Comparison of ENCODE assay signal across 1 cellular context in the genomic region with DNA sequence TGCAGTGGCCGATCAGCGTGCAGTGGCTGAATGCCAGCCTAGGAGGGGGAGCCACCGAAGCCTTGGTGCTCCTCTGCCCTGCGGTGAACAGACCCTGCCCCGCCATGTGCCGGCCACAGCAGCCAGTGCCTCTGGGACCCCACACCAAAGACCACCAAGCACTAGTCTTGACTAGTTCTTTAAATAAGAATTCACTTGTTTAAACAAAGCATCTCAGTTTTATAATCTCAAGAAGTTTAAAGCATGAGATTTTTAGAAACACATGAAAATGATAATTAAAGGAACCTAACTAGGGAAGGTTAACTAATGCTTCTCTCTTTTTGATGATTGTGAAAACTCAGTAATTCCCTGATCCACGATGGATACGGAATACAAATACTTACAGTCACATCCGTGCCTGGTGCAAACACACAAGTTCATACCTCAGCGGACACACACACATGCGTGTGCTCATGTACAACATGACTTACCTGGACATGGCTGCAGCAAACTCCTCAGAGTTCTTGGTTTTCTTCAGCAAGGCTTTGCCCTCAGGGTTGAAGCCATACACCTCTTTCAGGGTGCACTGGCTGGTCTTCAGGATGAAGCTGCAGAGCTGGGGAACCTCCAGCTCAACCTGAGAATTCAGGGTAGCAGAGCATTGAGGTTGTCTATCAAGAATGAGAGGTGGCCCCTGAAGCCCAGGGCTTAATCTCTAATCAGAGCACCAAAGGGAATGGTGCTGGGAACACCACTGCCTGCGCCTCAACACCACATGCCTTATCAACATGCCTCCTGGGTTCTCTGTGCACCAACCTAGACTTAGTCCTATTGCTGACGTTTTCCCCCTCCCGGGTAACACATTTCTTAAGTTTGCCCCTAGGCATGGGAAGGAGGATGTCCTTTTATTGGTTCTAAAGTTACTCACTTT.
TF ChIP-seq lines count a peak whose summit lies in the region.

No MANE protein-coding gene starts in this region.

TF ChIP-seq in HepG2, 621 proteins besides CTCF, POLR2A, EP300 and RAD21 (continued from another document and continues in another):
- no peak for TF ChIP-seq SIN3B (IDR thresholded peaks at IDR 0.05; ENCODE audit: low read length)
- TF ChIP-seq ZNF317 (CRISPR knock-in tag; IDR thresholded peaks at IDR 0.05) = no peak
- no peak for TF ChIP-seq ZNF746 (CRISPR knock-in tag; IDR thresholded peaks at IDR 0.05)
- 0 out of 2 replicates have a peak, but pooled peaks have one; percentile 63 for TF ChIP-seq ZNF44 (CRISPR knock-in tag; IDR thresholded peaks at IDR 0.05)
- TF ChIP-seq HNF4A (CRISPR knock-in tag; IDR thresholded peaks at IDR 0.05) = no peak
- TF ChIP-seq, protein P1, sequence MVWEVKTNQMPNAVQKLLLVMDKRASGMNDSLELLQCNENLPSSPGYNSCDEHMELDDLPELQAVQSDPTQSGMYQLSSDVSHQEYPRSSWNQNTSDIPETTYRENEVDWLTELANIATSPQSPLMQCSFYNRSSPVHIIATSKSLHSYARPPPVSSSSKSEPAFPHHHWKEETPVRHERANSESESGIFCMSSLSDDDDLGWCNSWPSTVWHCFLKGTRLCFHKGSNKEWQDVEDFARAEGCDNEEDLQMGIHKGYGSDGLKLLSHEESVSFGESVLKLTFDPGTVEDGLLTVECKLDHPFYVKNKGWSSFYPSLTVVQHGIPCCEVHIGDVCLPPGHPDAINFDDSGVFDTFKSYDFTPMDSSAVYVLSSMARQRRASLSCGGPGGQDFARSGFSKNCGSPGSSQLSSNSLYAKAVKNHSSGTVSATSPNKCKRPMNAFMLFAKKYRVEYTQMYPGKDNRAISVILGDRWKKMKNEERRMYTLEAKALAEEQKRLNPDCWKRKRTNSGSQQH (CRISPR knock-in tag; IDR thresholded peaks at IDR 0.05; ENCODE audit: low read depth) = no peak
- no peak for TF ChIP-seq ONECUT2 (CRISPR knock-in tag; IDR thresholded peaks at IDR 0.05)
- TF ChIP-seq MTA3 (CRISPR knock-in tag; IDR thresholded peaks at IDR 0.05) = no peak
- TF ChIP-seq RARG (CRISPR knock-in tag; IDR thresholded peaks at IDR 0.05; ENCODE audit: low read depth) = no peak
- no peak for TF ChIP-seq ZNF672 (CRISPR knock-in tag; IDR thresholded peaks at IDR 0.05)
- TF ChIP-seq SMAD1 (CRISPR knock-in tag; IDR thresholded peaks at IDR 0.05; ENCODE audit: borderline replicate concordance, low read depth) = no peak
- TF ChIP-seq ZNF607 (CRISPR knock-in tag; IDR thresholded peaks at IDR 0.05; ENCODE audit: borderline replicate concordance) = no peak
- TF ChIP-seq TRIM24 (CRISPR knock-in tag; IDR thresholded peaks at IDR 0.05) = no peak
- TF ChIP-seq, protein P2, sequence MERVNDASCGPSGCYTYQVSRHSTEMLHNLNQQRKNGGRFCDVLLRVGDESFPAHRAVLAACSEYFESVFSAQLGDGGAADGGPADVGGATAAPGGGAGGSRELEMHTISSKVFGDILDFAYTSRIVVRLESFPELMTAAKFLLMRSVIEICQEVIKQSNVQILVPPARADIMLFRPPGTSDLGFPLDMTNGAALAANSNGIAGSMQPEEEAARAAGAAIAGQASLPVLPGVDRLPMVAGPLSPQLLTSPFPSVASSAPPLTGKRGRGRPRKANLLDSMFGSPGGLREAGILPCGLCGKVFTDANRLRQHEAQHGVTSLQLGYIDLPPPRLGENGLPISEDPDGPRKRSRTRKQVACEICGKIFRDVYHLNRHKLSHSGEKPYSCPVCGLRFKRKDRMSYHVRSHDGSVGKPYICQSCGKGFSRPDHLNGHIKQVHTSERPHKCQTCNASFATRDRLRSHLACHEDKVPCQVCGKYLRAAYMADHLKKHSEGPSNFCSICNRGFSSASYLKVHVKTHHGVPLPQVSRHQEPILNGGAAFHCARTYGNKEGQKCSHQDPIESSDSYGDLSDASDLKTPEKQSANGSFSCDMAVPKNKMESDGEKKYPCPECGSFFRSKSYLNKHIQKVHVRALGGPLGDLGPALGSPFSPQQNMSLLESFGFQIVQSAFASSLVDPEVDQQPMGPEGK (CRISPR knock-in tag; IDR thresholded peaks at IDR 0.05) = no peak
- no peak for TF ChIP-seq ZBTB8A (CRISPR knock-in tag; IDR thresholded peaks at IDR 0.05; ENCODE audit: borderline replicate concordance, low read depth)
- TF ChIP-seq YY1 (IDR thresholded peaks at IDR 0.05; ENCODE audit: insufficient read depth, insufficient replicate concordance, low read depth, low read length) = no peak
- no peak for TF ChIP-seq TSC22D2 (CRISPR knock-in tag; IDR thresholded peaks at IDR 0.05; ENCODE audit: borderline replicate concordance)
- no peak for TF ChIP-seq RBM39 (IDR thresholded peaks at IDR 0.05; ENCODE audit: low read depth, low read length, poor library complexity, severe bottlenecking)
- no peak for TF ChIP-seq ZNF850 (CRISPR knock-in tag; conservative IDR thresholded peaks at IDR 0.05)
- peak; percentile 98 for TF ChIP-seq RBM22 (optimal IDR thresholded peaks at IDR 0.05; ENCODE audit: low read length)
- TF ChIP-seq FOXJ3 (CRISPR knock-in tag; IDR thresholded peaks at IDR 0.05; ENCODE audit: borderline replicate concordance) = no peak
- no peak for TF ChIP-seq ZNF224 (CRISPR knock-in tag; IDR thresholded peaks at IDR 0.05)
- no peak; the same call in 1 of the 2 replicates for TF ChIP-seq ZNF567 (CRISPR knock-in tag; IDR thresholded peaks at IDR 0.05; ENCODE audit: borderline replicate concordance)
- no peak for TF ChIP-seq TCF12 (IDR thresholded peaks at IDR 0.05)
- no peak for TF ChIP-seq TCF12 (CRISPR knock-in tag; IDR thresholded peaks at IDR 0.05)
- 0 out of 2 replicates have a peak, but pooled peaks have one; percentile 35 for TF ChIP-seq ZNF367 (CRISPR knock-in tag; IDR thresholded peaks at IDR 0.05; ENCODE audit: borderline replicate concordance)
- TF ChIP-seq, protein P3, sequence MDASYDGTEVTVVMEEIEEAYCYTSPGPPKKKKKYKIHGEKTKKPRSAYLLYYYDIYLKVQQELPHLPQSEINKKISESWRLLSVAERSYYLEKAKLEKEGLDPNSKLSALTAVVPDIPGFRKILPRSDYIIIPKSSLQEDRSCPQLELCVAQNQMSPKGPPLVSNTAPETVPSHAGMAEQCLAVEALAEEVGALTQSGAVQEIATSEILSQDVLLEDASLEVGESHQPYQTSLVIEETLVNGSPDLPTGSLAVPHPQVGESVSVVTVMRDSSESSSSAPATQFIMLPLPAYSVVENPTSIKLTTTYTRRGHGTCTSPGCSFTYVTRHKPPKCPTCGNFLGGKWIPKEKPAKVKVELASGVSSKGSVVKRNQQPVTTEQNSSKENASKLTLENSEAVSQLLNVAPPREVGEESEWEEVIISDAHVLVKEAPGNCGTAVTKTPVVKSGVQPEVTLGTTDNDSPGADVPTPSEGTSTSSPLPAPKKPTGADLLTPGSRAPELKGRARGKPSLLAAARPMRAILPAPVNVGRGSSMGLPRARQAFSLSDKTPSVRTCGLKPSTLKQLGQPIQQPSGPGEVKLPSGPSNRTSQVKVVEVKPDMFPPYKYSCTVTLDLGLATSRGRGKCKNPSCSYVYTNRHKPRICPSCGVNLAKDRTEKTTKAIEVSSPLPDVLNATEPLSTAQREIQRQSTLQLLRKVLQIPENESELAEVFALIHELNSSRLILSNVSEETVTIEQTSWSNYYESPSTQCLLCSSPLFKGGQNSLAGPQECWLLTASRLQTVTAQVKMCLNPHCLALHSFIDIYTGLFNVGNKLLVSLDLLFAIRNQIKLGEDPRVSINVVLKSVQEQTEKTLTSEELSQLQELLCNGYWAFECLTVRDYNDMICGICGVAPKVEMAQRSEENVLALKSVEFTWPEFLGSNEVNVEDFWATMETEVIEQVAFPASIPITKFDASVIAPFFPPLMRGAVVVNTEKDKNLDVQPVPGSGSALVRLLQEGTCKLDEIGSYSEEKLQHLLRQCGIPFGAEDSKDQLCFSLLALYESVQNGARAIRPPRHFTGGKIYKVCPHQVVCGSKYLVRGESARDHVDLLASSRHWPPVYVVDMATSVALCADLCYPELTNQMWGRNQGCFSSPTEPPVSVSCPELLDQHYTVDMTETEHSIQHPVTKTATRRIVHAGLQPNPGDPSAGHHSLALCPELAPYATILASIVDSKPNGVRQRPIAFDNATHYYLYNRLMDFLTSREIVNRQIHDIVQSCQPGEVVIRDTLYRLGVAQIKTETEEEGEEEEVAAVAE (CRISPR knock-in tag; IDR thresholded peaks at IDR 0.05; ENCODE audit: borderline replicate concordance) = no peak
- TF ChIP-seq, protein P4, sequence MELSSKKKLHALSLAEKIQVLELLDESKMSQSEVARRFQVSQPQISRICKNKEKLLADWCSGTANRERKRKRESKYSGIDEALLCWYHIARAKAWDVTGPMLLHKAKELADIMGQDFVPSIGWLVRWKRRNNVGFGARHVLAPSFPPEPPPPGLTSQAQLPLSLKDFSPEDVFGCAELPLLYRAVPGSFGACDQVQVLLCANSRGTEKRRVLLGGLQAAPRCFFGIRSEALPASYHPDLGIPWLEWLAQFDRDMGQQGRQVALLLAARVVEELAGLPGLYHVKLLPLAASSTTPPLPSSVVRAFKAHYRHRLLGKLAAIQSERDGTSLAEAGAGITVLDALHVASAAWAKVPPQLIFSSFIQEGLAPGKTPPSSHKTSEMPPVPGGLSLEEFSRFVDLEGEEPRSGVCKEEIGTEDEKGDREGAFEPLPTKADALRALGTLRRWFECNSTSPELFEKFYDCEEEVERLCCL (CRISPR knock-in tag; IDR thresholded peaks at IDR 0.05; ENCODE audit: borderline replicate concordance) = 0 out of 2 replicates have a peak, but pooled peaks have one; percentile 40
- TF ChIP-seq, protein P5, sequence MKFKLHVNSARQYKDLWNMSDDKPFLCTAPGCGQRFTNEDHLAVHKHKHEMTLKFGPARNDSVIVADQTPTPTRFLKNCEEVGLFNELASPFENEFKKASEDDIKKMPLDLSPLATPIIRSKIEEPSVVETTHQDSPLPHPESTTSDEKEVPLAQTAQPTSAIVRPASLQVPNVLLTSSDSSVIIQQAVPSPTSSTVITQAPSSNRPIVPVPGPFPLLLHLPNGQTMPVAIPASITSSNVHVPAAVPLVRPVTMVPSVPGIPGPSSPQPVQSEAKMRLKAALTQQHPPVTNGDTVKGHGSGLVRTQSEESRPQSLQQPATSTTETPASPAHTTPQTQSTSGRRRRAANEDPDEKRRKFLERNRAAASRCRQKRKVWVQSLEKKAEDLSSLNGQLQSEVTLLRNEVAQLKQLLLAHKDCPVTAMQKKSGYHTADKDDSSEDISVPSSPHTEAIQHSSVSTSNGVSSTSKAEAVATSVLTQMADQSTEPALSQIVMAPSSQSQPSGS (CRISPR knock-in tag; IDR thresholded peaks at IDR 0.05) = 0 out of 2 replicates have a peak, but pooled peaks have one; percentile 7
- TF ChIP-seq PAWR (CRISPR knock-in tag; IDR thresholded peaks at IDR 0.05; ENCODE audit: borderline replicate concordance) = no peak
- 0 out of 2 replicates have a peak, but pooled peaks have one; percentile 16 for TF ChIP-seq ZFX (CRISPR knock-in tag; IDR thresholded peaks at IDR 0.05; ENCODE audit: low read depth)
- peak; percentile 61; the same call in 1 of the 2 replicates for TF ChIP-seq ZNF724P (CRISPR knock-in tag; IDR thresholded peaks at IDR 0.05; ENCODE audit: borderline replicate concordance)
- no peak for TF ChIP-seq ZNF451 (CRISPR knock-in tag; IDR thresholded peaks at IDR 0.05)
- no peak for TF ChIP-seq ZNF496 (CRISPR knock-in tag; IDR thresholded peaks at IDR 0.05; ENCODE audit: insufficient replicate concordance)
- TF ChIP-seq, protein P6, sequence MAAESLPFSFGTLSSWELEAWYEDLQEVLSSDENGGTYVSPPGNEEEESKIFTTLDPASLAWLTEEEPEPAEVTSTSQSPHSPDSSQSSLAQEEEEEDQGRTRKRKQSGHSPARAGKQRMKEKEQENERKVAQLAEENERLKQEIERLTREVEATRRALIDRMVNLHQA (CRISPR knock-in tag; IDR thresholded peaks at IDR 0.05) = no peak
- 0 out of 2 replicates have a peak, but pooled peaks have one; percentile 50 for TF ChIP-seq DNMT1 (CRISPR knock-in tag; IDR thresholded peaks at IDR 0.05)
- no peak for TF ChIP-seq NR1H2 (CRISPR knock-in tag; IDR thresholded peaks at IDR 0.05; ENCODE audit: borderline replicate concordance, low read depth)
- TF ChIP-seq SUZ12 (IDR thresholded peaks at IDR 0.05; ENCODE audit: low read depth, low read length) = no peak
- no peak; the same call in 1 of the 2 replicates for TF ChIP-seq NR2C2 (CRISPR knock-in tag; IDR thresholded peaks at IDR 0.05; ENCODE audit: borderline replicate concordance)
- peak; percentile 63 for TF ChIP-seq ZNF780A (CRISPR knock-in tag; IDR thresholded peaks at IDR 0.05)
- TF ChIP-seq HNRNPL (IDR thresholded peaks at IDR 0.05; ENCODE audit: low read depth, low read length) = peak; percentile 12; the same call in 1 of the 2 replicates
- no peak; the same call in 1 of the 2 replicates for TF ChIP-seq MXD4 (CRISPR knock-in tag; IDR thresholded peaks at IDR 0.05)
- no peak for TF ChIP-seq GATAD2A (CRISPR knock-in tag; IDR thresholded peaks at IDR 0.05)
- TF ChIP-seq IKZF4 (CRISPR knock-in tag; IDR thresholded peaks at IDR 0.05; ENCODE audit: borderline replicate concordance, low read depth, not compliant biosample characterization) = no peak
- TF ChIP-seq ELF3 (CRISPR knock-in tag; IDR thresholded peaks at IDR 0.05) = no peak
- TF ChIP-seq ZNF230 (CRISPR knock-in tag; IDR thresholded peaks at IDR 0.05) = 0 out of 2 replicates have a peak, but pooled peaks have one; percentile 45
- no peak for TF ChIP-seq ARID2 (CRISPR knock-in tag; IDR thresholded peaks at IDR 0.05; ENCODE audit: borderline replicate concordance)
- TF ChIP-seq GTF2F1 (IDR thresholded peaks at IDR 0.05; ENCODE audit: low read length) = no peak
- TF ChIP-seq, protein P7, sequence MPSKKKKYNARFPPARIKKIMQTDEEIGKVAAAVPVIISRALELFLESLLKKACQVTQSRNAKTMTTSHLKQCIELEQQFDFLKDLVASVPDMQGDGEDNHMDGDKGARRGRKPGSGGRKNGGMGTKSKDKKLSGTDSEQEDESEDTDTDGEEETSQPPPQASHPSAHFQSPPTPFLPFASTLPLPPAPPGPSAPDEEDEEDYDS (CRISPR knock-in tag; IDR thresholded peaks at IDR 0.05) = no peak
- no peak for TF ChIP-seq CCAR2 (optimal IDR thresholded peaks at IDR 0.05; ENCODE audit: low read depth, low read length)
- TF ChIP-seq CBFB (CRISPR knock-in tag; IDR thresholded peaks at IDR 0.05) = peak; percentile 64; the same call in 1 of the 2 replicates
